1 cellular context compared by ENCODE assay signal in the genomic region with DNA sequence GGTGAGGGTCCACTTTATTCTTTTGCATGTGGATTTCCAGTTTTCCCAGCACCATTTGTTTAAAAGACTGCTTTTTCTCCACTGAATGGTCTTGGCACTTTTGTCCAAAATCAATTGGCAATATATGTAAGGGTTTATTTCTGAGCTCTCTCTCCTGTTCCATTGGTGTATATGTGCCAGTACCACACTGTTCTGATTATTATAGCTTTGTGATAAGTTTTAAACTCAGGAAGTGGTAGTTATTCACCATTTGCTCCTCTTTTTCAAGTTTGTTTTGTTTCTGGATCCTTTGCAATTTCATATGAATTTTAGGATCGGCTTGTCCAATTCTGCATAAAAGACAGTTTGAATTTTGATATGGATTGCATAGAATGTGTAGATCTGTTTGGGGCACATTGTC.
TF ChIP-seq lines count a peak whose summit lies in the region.

No MANE protein-coding gene starts in this region.

TF ChIP-seq in HepG2, 621 proteins besides CTCF, POLR2A, EP300 and RAD21:
- TF ChIP-seq ZNF839 (CRISPR knock-in tag; IDR thresholded peaks at IDR 0.05; ENCODE audit: borderline replicate concordance) (no peak), CHD2 (IDR thresholded peaks at IDR 0.05; ENCODE audit: low read depth, low read length) (no peak), ZC3H13 (CRISPR knock-in tag; IDR thresholded peaks at IDR 0.05) (no peak), SMC3 (IDR thresholded peaks at IDR 0.05; ENCODE audit: low read length) (no peak), FOSL2 (CRISPR knock-in tag; IDR thresholded peaks at IDR 0.05) (no peak)
- TF ChIP-seq, protein P1, sequence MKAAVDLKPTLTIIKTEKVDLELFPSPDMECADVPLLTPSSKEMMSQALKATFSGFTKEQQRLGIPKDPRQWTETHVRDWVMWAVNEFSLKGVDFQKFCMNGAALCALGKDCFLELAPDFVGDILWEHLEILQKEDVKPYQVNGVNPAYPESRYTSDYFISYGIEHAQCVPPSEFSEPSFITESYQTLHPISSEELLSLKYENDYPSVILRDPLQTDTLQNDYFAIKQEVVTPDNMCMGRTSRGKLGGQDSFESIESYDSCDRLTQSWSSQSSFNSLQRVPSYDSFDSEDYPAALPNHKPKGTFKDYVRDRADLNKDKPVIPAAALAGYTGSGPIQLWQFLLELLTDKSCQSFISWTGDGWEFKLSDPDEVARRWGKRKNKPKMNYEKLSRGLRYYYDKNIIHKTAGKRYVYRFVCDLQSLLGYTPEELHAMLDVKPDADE (CRISPR knock-in tag; IDR thresholded peaks at IDR 0.05) = no peak
TF ChIP-seq in HepG2: peak in this region for 0.
